In genomic region chr17:2909164-2909852, GRCh38 we compare ENCODE assay signal across 23 cellular contexts.
DNase-seq lines count a peak whose midpoint lies in the region; ATAC-seq and TF ChIP-seq lines count a peak whose summit lies in the region.
"Had no signal": no experiment of that assay in that cellular context is flagged by ENCODE, and none has a peak within 500 bp of the region (broad histone marks: within the 10 kb centered on the region; RNA-seq: fewer than 3 reads in every experiment).

No MANE protein-coding gene starts in this region.

- H3K27me3 Mint-ChIP-seq in stimulated activated naive B cell treated with anti-CD40 and anti-IgM and Interleukin-4, amounts not matched to agents 10 μg/mL and 1 μg/mL and 100 μg/mL, for 72 hours = peaks cover 0 to 7% of the 10 kb centered on the region in 2 donors
- H3K27me3 Mint-ChIP-seq: activated CD4-positive, alpha-beta memory T cell treated with anti-CD3 and anti-CD28 coated beads, Interleukin-2, amount 10 ng/mL, durations not matched to agents 7 days and 5 days; activated naive CD8-positive, alpha-beta T cell treated with anti-CD3 and anti-CD28 coated beads for 36 hours had no signal

- no peak overlapping the region for H3K4me2 ChIP-seq in mesendoderm (ENCODE audit: low read length)

- H3K4me3 ChIP-seq in WERI-Rb-1 (ENCODE audit: low read depth, low read length) = no peak overlapping the region
- no peak overlapping the region for H3K4me3 ChIP-seq in mesendoderm (ENCODE audit: low read length)
- H3K4me3 ChIP-seq: body of pancreas, left ventricle myocardium inferior, skin epidermis, thoracic aorta had no signal

- H3K4me1 ChIP-seq in mesendoderm (ENCODE audit: control insufficient read depth, low read depth, low read length) = no peaks in the 10 kb centered on the region

- DNase-seq in NCI-H524 (lab: John Stamatoyannopoulos, UW) (peak; percentile 51 to 59), NCI-H524 treated with DMSO at 0.1 percent for 48 hours (lab: John Stamatoyannopoulos, UW) (no peak), WERI-Rb-1 (peak; percentile 84), mesendoderm (no peak), COR-L47 (lab: John Stamatoyannopoulos, UW) (no peak), SK-N-DZ (ENCODE audit: low spot score) (no peak), nucleus accumbens (lab: John Stamatoyannopoulos, UW) (no peak)
- DNase-seq in stimulated activated naive B cell treated with anti-CD40 and anti-IgM and Interleukin-4, amounts not matched to agents 10 μg/mL and 1 μg/mL and 100 μg/mL, for 72 hours = no peak
- DNase-seq: 8988T; activated CD4-positive, alpha-beta memory T cell treated with anti-CD3 and anti-CD28 coated beads, Interleukin-2, amount 10 ng/mL, durations not matched to agents 7 days and 5 days; activated naive CD8-positive, alpha-beta T cell treated with anti-CD3 and anti-CD28 coated beads for 36 hours; activated T-cell treated with anti-CD3 and anti-CD28 coated beads, Interleukin-2, amount 50 U/mL, for 4 hours; body of pancreas; C1 segment of cervical spinal cord; cortex of kidney; DMS53; left ventricle myocardium inferior; NCI-H1417 treated with DMSO at 0.1 percent for 48 hours; NCI-H2171 treated with DMSO at 0.1 percent for 48 hours; stimulated activated CD4-positive, alpha-beta T cell treated with anti-CD3 and anti-CD28 coated beads, Interleukin-4, amount 100 ng/mL, for 24 hours had no signal

- H3K9me3 ChIP-seq in WERI-Rb-1 (ENCODE audit: severe bottlenecking) = peaks cover 4% of the 10 kb centered on the region
- H3K9me3 ChIP-seq: body of pancreas, left ventricle myocardium inferior, thoracic aorta had no signal

- no peak overlapping the region for H4K8ac ChIP-seq in mesendoderm (ENCODE audit: low read depth, low read length)

- peaks cover 22 to 30% of the 10 kb centered on the region in 2 donors for H3K4me1 Mint-ChIP-seq in stimulated activated naive B cell treated with anti-CD40 and anti-IgM and Interleukin-4, amounts not matched to agents 10 μg/mL and 1 μg/mL and 100 μg/mL, for 72 hours

- H3K27ac ChIP-seq in WERI-Rb-1 (peak overlapping the region; percentile 93), mesendoderm (ENCODE audit: low read depth, low read length) (no peak overlapping the region)
- H3K27ac ChIP-seq: left ventricle myocardium inferior, skin epidermis, thoracic aorta had no signal

- peaks cover 11% of the 10 kb centered on the region for H3K79me1 ChIP-seq in mesendoderm (ENCODE audit: low read length)

- no peak overlapping the region for H2BK15ac ChIP-seq in mesendoderm (replicated peaks; ENCODE audit: low read depth)

- peak overlapping the region; percentile 34 for H3K56ac ChIP-seq in mesendoderm (ENCODE audit: low read length)

- no peaks in the 10 kb centered on the region for H3K27me3 ChIP-seq in WERI-Rb-1 (ENCODE audit: insufficient read depth, low read depth, severe bottlenecking)
- H3K27me3 ChIP-seq in mesendoderm (ENCODE audit: insufficient read depth, low read length, poor library complexity) = no peaks in the 10 kb centered on the region
- H3K27me3 ChIP-seq: body of pancreas had no signal

- no peak overlapping the region for H3K23ac ChIP-seq in mesendoderm (ENCODE audit: low read length)

- no peak overlapping the region for H3K4ac ChIP-seq in mesendoderm (ENCODE audit: low read depth, low read length)

- no peak overlapping the region for H2BK5ac ChIP-seq in mesendoderm (ENCODE audit: low read length)

- H3K18ac ChIP-seq in mesendoderm (ENCODE audit: low read length) = no peak overlapping the region

- no peak for ATAC-seq in stimulated activated naive B cell treated with anti-CD40 and anti-IgM and Interleukin-4, amounts not matched to agents 10 μg/mL and 1 μg/mL and 100 μg/mL, for 72 hours (replicated peaks)
- ATAC-seq: activated T-cell treated with anti-CD3 and anti-CD28 coated beads, Interleukin-2, amount 50 U/mL, for 4 hours; body of pancreas; Panc1 had no signal

- H3K9me3 Mint-ChIP-seq in stimulated activated naive B cell treated with anti-CD40 and anti-IgM and Interleukin-4, amounts not matched to agents 10 μg/mL and 1 μg/mL and 100 μg/mL, for 72 hours = peaks cover 0 to 7% of the 10 kb centered on the region in 2 donors

- peaks cover 1% of the 10 kb centered on the region for H3K79me2 ChIP-seq in mesendoderm (ENCODE audit: control insufficient read depth, insufficient read depth, low read length)

- no peak overlapping the region for H2AK5ac ChIP-seq in mesendoderm (ENCODE audit: low read length)

- TF ChIP-seq CTCF in WERI-Rb-1 (IDR thresholded peaks at IDR 0.05; ENCODE audit: low read depth, low read length) = peak; percentile 33; the same call in 1 of the 2 replicates

- peaks cover 46% of the 10 kb centered on the region for H3K36me3 ChIP-seq in WERI-Rb-1
- H3K36me3 ChIP-seq in mesendoderm (ENCODE audit: control insufficient read depth, insufficient read depth, low read length) = no peaks in the 10 kb centered on the region
- H3K36me3 ChIP-seq: left ventricle myocardium inferior, thoracic aorta had no signal

- H4K5ac ChIP-seq in mesendoderm (ENCODE audit: low read length) = no peak overlapping the region

- no peak overlapping the region for H3K4me3 Mint-ChIP-seq in stimulated activated naive B cell treated with anti-CD40 and anti-IgM and Interleukin-4, amounts not matched to agents 10 μg/mL and 1 μg/mL and 100 μg/mL, for 72 hours
- H3K4me3 Mint-ChIP-seq: activated CD4-positive, alpha-beta memory T cell treated with anti-CD3 and anti-CD28 coated beads, Interleukin-2, amount 10 ng/mL, durations not matched to agents 7 days and 5 days; activated naive CD8-positive, alpha-beta T cell treated with anti-CD3 and anti-CD28 coated beads for 36 hours; activated T-cell treated with anti-CD3 and anti-CD28 coated beads, Interleukin-2, amount 50 U/mL, for 4 hours had no signal

- H3K36me3 Mint-ChIP-seq in stimulated activated naive B cell treated with anti-CD40 and anti-IgM and Interleukin-4, amounts not matched to agents 10 μg/mL and 1 μg/mL and 100 μg/mL, for 72 hours = peaks cover 20 to 30% of the 10 kb centered on the region in 2 donors

- H3K9ac ChIP-seq in mesendoderm (ENCODE audit: low read length) = peak overlapping the region; percentile 13

- H3K27ac Mint-ChIP-seq in stimulated activated naive B cell treated with anti-CD40 and anti-IgM and Interleukin-4, amounts not matched to agents 10 μg/mL and 1 μg/mL and 100 μg/mL, for 72 hours = peak overlapping the region; percentile 32
- H3K27ac Mint-ChIP-seq: activated CD4-positive, alpha-beta memory T cell treated with anti-CD3 and anti-CD28 coated beads, Interleukin-2, amount 10 ng/mL, durations not matched to agents 7 days and 5 days; activated naive CD8-positive, alpha-beta T cell treated with anti-CD3 and anti-CD28 coated beads for 36 hours had no signal

- WGBS in mesendoderm (ENCODE audit: extremely low coverage, insufficient coverage, low lambda C conversion rate) = no CpG with 5 or more reads among the region's 14 CpGs

- H2BK120ac ChIP-seq in mesendoderm (ENCODE audit: low read depth, low read length) = no peak overlapping the region

Comparison
In these comparisons a context has a peak if more than half of its experiments do, and no peak if none do; other contexts are left out.
1. DNase-seq: peak in NCI-H524 (2 of 2) and WERI-Rb-1 (single experiment); none in NCI-H524 treated with DMSO at 0.1 percent for 48 hours (single experiment), mesendoderm (single experiment), stimulated activated naive B cell treated with anti-CD40 and anti-IgM and Interleukin-4, amounts not matched to agents 10 μg/mL and 1 μg/mL and 100 μg/mL, for 72 hours (single experiment), COR-L47 (single experiment), SK-N-DZ (single experiment) and nucleus accumbens (0 of 56).